Comparison of ENCODE assay signal across 1 cellular context in the genomic region with DNA sequence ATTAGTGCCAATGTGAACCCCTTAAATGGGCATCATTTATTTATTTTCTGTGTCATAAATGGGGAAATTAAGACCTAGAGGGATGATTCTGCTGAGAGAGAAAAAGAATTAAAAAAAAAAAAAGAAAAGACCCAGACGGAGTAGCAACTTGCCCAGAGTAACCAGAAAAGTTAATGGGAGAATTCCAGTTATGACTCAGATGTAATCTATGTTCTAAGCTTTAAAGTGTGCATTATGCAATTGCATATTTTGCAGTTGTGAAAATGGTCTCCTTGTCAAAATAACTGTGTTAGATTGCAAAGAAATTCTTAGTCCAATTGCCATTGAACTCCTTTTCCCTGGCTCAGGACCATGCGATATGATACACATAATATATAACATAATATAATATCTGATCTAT.
TF ChIP-seq lines count a peak whose summit lies in the region.

No MANE protein-coding gene starts in this region.

TF ChIP-seq in IMR-90, 13 proteins besides CTCF, POLR2A, EP300 and RAD21 (continued from another document):
- TF ChIP-seq, protein P1, sequence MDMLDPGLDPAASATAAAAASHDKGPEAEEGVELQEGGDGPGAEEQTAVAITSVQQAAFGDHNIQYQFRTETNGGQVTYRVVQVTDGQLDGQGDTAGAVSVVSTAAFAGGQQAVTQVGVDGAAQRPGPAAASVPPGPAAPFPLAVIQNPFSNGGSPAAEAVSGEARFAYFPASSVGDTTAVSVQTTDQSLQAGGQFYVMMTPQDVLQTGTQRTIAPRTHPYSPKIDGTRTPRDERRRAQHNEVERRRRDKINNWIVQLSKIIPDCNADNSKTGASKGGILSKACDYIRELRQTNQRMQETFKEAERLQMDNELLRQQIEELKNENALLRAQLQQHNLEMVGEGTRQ (IDR thresholded peaks at IDR 0.05; ENCODE audit: low read depth, low read length), result no peak
- TF ChIP-seq SMC3 (IDR thresholded peaks at IDR 0.05; ENCODE audit: low read depth, low read length) (no peak), MAFK (IDR thresholded peaks at IDR 0.05; ENCODE audit: low read depth, low read length) (no peak), BHLHE40 (IDR thresholded peaks at IDR 0.05; ENCODE audit: low read depth, low read length) (no peak)
- TF ChIP-seq, protein P2, sequence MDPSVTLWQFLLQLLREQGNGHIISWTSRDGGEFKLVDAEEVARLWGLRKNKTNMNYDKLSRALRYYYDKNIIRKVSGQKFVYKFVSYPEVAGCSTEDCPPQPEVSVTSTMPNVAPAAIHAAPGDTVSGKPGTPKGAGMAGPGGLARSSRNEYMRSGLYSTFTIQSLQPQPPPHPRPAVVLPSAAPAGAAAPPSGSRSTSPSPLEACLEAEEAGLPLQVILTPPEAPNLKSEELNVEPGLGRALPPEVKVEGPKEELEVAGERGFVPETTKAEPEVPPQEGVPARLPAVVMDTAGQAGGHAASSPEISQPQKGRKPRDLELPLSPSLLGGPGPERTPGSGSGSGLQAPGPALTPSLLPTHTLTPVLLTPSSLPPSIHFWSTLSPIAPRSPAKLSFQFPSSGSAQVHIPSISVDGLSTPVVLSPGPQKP (IDR thresholded peaks at IDR 0.05; ENCODE audit: borderline replicate concordance, low read depth, low read length), result no peak
